ENCODE assay signal across 11 cellular contexts in genomic region chr19:35220973-35221590, GRCh38. TPM values are rescaled to one million over a fixed set of nuclear protein-coding genes. Genes with fewer than 3 reads are reported as not detected.
DNase-seq lines count a peak whose midpoint lies in the region; ATAC-seq, FAIRE-seq and TF ChIP-seq lines count a peak whose summit lies in the region.
"Not testable (repeated sequence)": the region's sequence is repeated elsewhere in the genome, so short reads cannot be mapped to it uniquely, and the experiment has no call there.
"Had no signal": no experiment of that assay in that cellular context is flagged by ENCODE, and none has a peak within 500 bp of the region (broad histone marks: within the 10 kb centered on the region; RNA-seq: fewer than 3 reads in every experiment).

No MANE protein-coding gene starts in this region.

- H4K20me1 ChIP-seq in OCI-LY7 (ENCODE audit: insufficient read depth, low read length); HepG2 (ENCODE audit: insufficient read depth, low read length): not testable (repeated sequence)

- peak overlapping the region; percentile 60; the same call in 1 of the 2 replicates for H2AFZ ChIP-seq in OCI-LY7 (ENCODE audit: low read length)
- H2AFZ ChIP-seq in HepG2 (ENCODE audit: low read length) = not testable (repeated sequence)

- in situ Hi-C loops in HepG2 (cut with HindIII; ENCODE audit: extremely low pct_ligation_motif_present, low pct_unique_long_range_greater_than_20kb) = not testable (repeated sequence)

- not testable (repeated sequence) for H3K9me3 ChIP-seq in CD4-positive, CD25-positive, alpha-beta regulatory T cell (ENCODE audit: control insufficient read depth in 2 of 2, low read length in 2 of 2); HepG2 (ENCODE audit: low read length); upper lobe of right lung
- H3K9me3 ChIP-seq in OCI-LY7 (ENCODE audit: low read length) = peaks cover 16% of the 10 kb centered on the region; the same call in 1 of the 2 replicates

- CTCF ChIA-PET in OCI-LY7 (lab: Charles Lee; ENCODE audit: unreplicated experiment); activated CD4-positive, alpha-beta memory T cell treated with anti-CD3 and anti-CD28 coated beads, Interleukin-2, amount 10 ng/mL, durations not matched to agents 7 days and 5 days (lab: Charles Lee); activated naive CD4-positive, alpha-beta T cell treated with anti-CD3 and anti-CD28 coated beads for 36 hours (lab: Charles Lee); HepG2 (lab: Yijun Ruan, JAX; ENCODE audit: low intra/inter-chr PET ratio, low total read pairs): not testable (repeated sequence)

- H3K4me2 ChIP-seq in OCI-LY7 (ENCODE audit: low read length); HepG2 (ENCODE audit: low read depth, low read length): not testable (repeated sequence)

- peaks cover 0 to 62% (median 24%) of the 10 kb centered on the region in 4 donors for H3K4me1 Mint-ChIP-seq in CD4-positive, CD25-positive, alpha-beta regulatory T cell
- H3K4me1 Mint-ChIP-seq in activated CD4-positive, alpha-beta memory T cell treated with anti-CD3 and anti-CD28 coated beads, Interleukin-2, amount 10 ng/mL, durations not matched to agents 7 days and 5 days = peaks cover 37% of the 10 kb centered on the region
- peaks cover 33% of the 10 kb centered on the region for H3K4me1 Mint-ChIP-seq in activated naive CD4-positive, alpha-beta T cell treated with anti-CD3 and anti-CD28 coated beads for 36 hours (ENCODE audit: low read depth)
- H3K4me1 Mint-ChIP-seq in naive thymus-derived CD8-positive, alpha-beta T cell = peaks cover 14 to 49% (median 43%) of the 10 kb centered on the region in 4 donors

- H3K27me3 Mint-ChIP-seq in CD4-positive, CD25-positive, alpha-beta regulatory T cell; activated CD4-positive, alpha-beta memory T cell treated with anti-CD3 and anti-CD28 coated beads, Interleukin-2, amount 10 ng/mL, durations not matched to agents 7 days and 5 days; activated naive CD4-positive, alpha-beta T cell treated with anti-CD3 and anti-CD28 coated beads for 36 hours (ENCODE audit: low read depth); naive thymus-derived CD8-positive, alpha-beta T cell: not testable (repeated sequence)

- WGBS in HepG2 (ENCODE audit: low lambda C conversion rate) = 35% methylated on average over 3 of the region's 4 CpGs

- not testable (repeated sequence) for H3K4me3 ChIP-seq in CD4-positive, CD25-positive, alpha-beta regulatory T cell (ENCODE audit: low read depth, low read length); OCI-LY7 (ENCODE audit: low read depth, low read length, poor library complexity, severe bottlenecking); HepG2 (replicated peaks in 1 of 3; ENCODE audit: insufficient read depth in 1 of 3, low read depth in 2 of 3, low read length in 3 of 3); upper lobe of right lung

- H3K36me3 ChIP-seq in CD4-positive, CD25-positive, alpha-beta regulatory T cell (ENCODE audit: control insufficient read depth, insufficient read depth, low read length); OCI-LY7 (ENCODE audit: insufficient read depth, low read length); HepG2 (replicated peaks in 1 of 2; ENCODE audit: control insufficient read depth in 1 of 2, insufficient read depth in 2 of 2, low read length in 2 of 2); upper lobe of right lung: not testable (repeated sequence)

- peaks cover 23% of the 10 kb centered on the region for H3K4me1 ChIP-seq in CD4-positive, CD25-positive, alpha-beta regulatory T cell (ENCODE audit: control insufficient read depth, insufficient read depth, low read length, poor library complexity, severe bottlenecking)
- H3K4me1 ChIP-seq in OCI-LY7 (ENCODE audit: insufficient read depth, low read length, poor library complexity, severe bottlenecking) (peaks cover 33% of the 10 kb centered on the region), upper lobe of right lung (peaks cover 12% of the 10 kb centered on the region)
- H3K4me1 ChIP-seq in HepG2 (ENCODE audit: insufficient read depth, low read length) = not testable (repeated sequence)

- BruUV-seq in OCI-LY7 (replicated peaks; lab: Mats Ljungman, UMichigan); HepG2 (replicated peaks; lab: Mats Ljungman, UMichigan): not testable (repeated sequence)

- POLR2A ChIA-PET in OCI-LY7 (lab: Charles Lee); HepG2 (lab: Yijun Ruan, JAX): not testable (repeated sequence)
- POLR2A ChIA-PET in activated CD4-positive, alpha-beta memory T cell treated with anti-CD3 and anti-CD28 coated beads, Interleukin-2, amount 10 ng/mL, durations not matched to agents 7 days and 5 days (lab: Charles Lee) = interaction anchor here (0.9 to 1.2 kb wide), 2 partner anchors 9 to 80 kb away, joined by 3 to 6 read pairs; no protein-coding TSS in a partner anchor
- POLR2A ChIA-PET in naive thymus-derived CD8-positive, alpha-beta T cell (lab: Charles Lee) = interaction anchor here (0.5 to 14.6 kb wide), 4 partner anchors 10 to 47 kb away, joined by 3 to 234 read pairs (median 6); no protein-coding TSS in a partner anchor

- not testable (repeated sequence) for TF ChIP-seq RAD21 in HepG2 (CRISPR knock-in tag; IDR thresholded peaks at IDR 0.05)

- not testable (repeated sequence) for ATAC-seq in CD4-positive, CD25-positive, alpha-beta regulatory T cell (ENCODE audit: low read depth in 2 of 2); HepG2; naive thymus-derived CD8-positive, alpha-beta T cell; upper lobe of right lung

- DNase-seq in CD4-positive, CD25-positive, alpha-beta regulatory T cell; OCI-LY7 (ENCODE audit: low spot score); HepG2 (ENCODE audit: low spot score); naive thymus-derived CD8-positive, alpha-beta T cell: not testable (repeated sequence)
- peak; percentile 4 for DNase-seq in activated CD4-positive, alpha-beta memory T cell treated with anti-CD3 and anti-CD28 coated beads, Interleukin-2, amount 10 ng/mL, durations not matched to agents 7 days and 5 days
- DNase-seq in activated naive CD4-positive, alpha-beta T cell treated with anti-CD3 and anti-CD28 coated beads for 36 hours = peak; percentile 3
- DNase-seq in ecto neural progenitor cell (ENCODE audit: low spot score) (peak; percentile 16), upper lobe of right lung (peak; percentile 10)

- TF ChIP-seq POLR2A in HepG2 (IDR thresholded peaks at IDR 0.05; ENCODE audit: insufficient read depth in 1 of 2, low read depth in 2 of 2, low read length in 2 of 2) = not testable (repeated sequence)

- H3K27ac Mint-ChIP-seq in CD4-positive, CD25-positive, alpha-beta regulatory T cell = peak overlapping the region in 2 of 3 donors; percentile 18 to 62
- H3K27ac Mint-ChIP-seq in activated CD4-positive, alpha-beta memory T cell treated with anti-CD3 and anti-CD28 coated beads, Interleukin-2, amount 10 ng/mL, durations not matched to agents 7 days and 5 days = peak overlapping the region; percentile 41
- H3K27ac Mint-ChIP-seq in activated naive CD4-positive, alpha-beta T cell treated with anti-CD3 and anti-CD28 coated beads for 36 hours = not testable (repeated sequence)
- peak overlapping the region in 6 of 10 donors; percentile 12 to 77 (median 46) for H3K27ac Mint-ChIP-seq in naive thymus-derived CD8-positive, alpha-beta T cell

- not testable (repeated sequence) for H3K9me2 ChIP-seq in OCI-LY7 (ENCODE audit: insufficient read depth, low read length)

- intact Hi-C loops in OCI-LY7 (cut with micrococcal nuclease; ENCODE audit: unreplicated experiment); activated naive CD4-positive, alpha-beta T cell treated with anti-CD3 and anti-CD28 coated beads for 36 hours (cut with micrococcal nuclease); HepG2 (cut with micrococcal nuclease; ENCODE audit: unreplicated experiment); upper lobe of right lung (cut with DNase I): not testable (repeated sequence)

- TF ChIP-seq EP300 in HepG2 (IDR thresholded peaks at IDR 0.05; ENCODE audit: low read depth in 2 of 2, low read length in 2 of 2); HepG2 (CRISPR knock-in tag; IDR thresholded peaks at IDR 0.05; ENCODE audit: borderline replicate concordance): not testable (repeated sequence)

- H3K9me3 Mint-ChIP-seq in CD4-positive, CD25-positive, alpha-beta regulatory T cell; activated naive CD4-positive, alpha-beta T cell treated with anti-CD3 and anti-CD28 coated beads for 36 hours: not testable (repeated sequence)
- H3K9me3 Mint-ChIP-seq in activated CD4-positive, alpha-beta memory T cell treated with anti-CD3 and anti-CD28 coated beads, Interleukin-2, amount 10 ng/mL, durations not matched to agents 7 days and 5 days = peaks cover 17% of the 10 kb centered on the region
- peaks cover 0 to 11% (median 4%) of the 10 kb centered on the region in 9 donors for H3K9me3 Mint-ChIP-seq in naive thymus-derived CD8-positive, alpha-beta T cell

- not testable (repeated sequence) for H3K27ac ChIP-seq in CD4-positive, CD25-positive, alpha-beta regulatory T cell (ENCODE audit: insufficient read depth, low read length, poor library complexity, severe bottlenecking); OCI-LY7 (ENCODE audit: low read depth, low read length, poor library complexity, severe bottlenecking); HepG2 (ENCODE audit: extremely low read length, insufficient read depth, low read length)
- peak overlapping the region; percentile 13 for H3K27ac ChIP-seq in upper lobe of right lung

- FAIRE-seq in HepG2 (lab: Jason Lieb, UNC) = not testable (repeated sequence)

- H3K4me3 Mint-ChIP-seq in CD4-positive, CD25-positive, alpha-beta regulatory T cell = peak overlapping the region in 1 of 4 donors; percentile 7
- not testable (repeated sequence) for H3K4me3 Mint-ChIP-seq in activated CD4-positive, alpha-beta memory T cell treated with anti-CD3 and anti-CD28 coated beads, Interleukin-2, amount 10 ng/mL, durations not matched to agents 7 days and 5 days; activated naive CD4-positive, alpha-beta T cell treated with anti-CD3 and anti-CD28 coated beads for 36 hours; naive thymus-derived CD8-positive, alpha-beta T cell

- H3K9ac ChIP-seq in HepG2 (ENCODE audit: insufficient read depth, low read depth, low read length) = not testable (repeated sequence)

- H3K36me3 Mint-ChIP-seq in CD4-positive, CD25-positive, alpha-beta regulatory T cell; activated CD4-positive, alpha-beta memory T cell treated with anti-CD3 and anti-CD28 coated beads, Interleukin-2, amount 10 ng/mL, durations not matched to agents 7 days and 5 days (ENCODE audit: low read depth); activated naive CD4-positive, alpha-beta T cell treated with anti-CD3 and anti-CD28 coated beads for 36 hours (ENCODE audit: low read depth); naive thymus-derived CD8-positive, alpha-beta T cell: not testable (repeated sequence)

- H3K79me2 ChIP-seq in OCI-LY7 (ENCODE audit: insufficient read depth, low read depth, low read length); HepG2 (ENCODE audit: insufficient read depth, low read length): not testable (repeated sequence)

- TF ChIP-seq CTCF in OCI-LY7 (conservative IDR thresholded peaks at IDR 0.05; ENCODE audit: low read length); HepG2 (CRISPR knock-in tag; IDR thresholded peaks at IDR 0.05); upper lobe of right lung (IDR thresholded peaks at IDR 0.05): not testable (repeated sequence)

- not testable (repeated sequence) for H3K27me3 ChIP-seq in CD4-positive, CD25-positive, alpha-beta regulatory T cell (ENCODE audit: control insufficient read depth, insufficient read depth, low read length); HepG2 (ENCODE audit: control insufficient read depth in 1 of 2, insufficient read depth in 2 of 2, low read length in 2 of 2); upper lobe of right lung

RNA-seq across cellular contexts. Expression of gene FAM187B, which starts 7.5 kb away (rescaled TPM):
- total RNA-seq in CD4-positive, CD25-positive, alpha-beta regulatory T cell = not detected
- not detected for polyA plus RNA-seq in CD4-positive, CD25-positive, alpha-beta regulatory T cell
- total RNA-seq in OCI-LY7 (2014; rRNA removed; shearing (Covaris generic)) = not detected in 2 replicates
- total RNA-seq in OCI-LY7 (2022) (not detected in 2 replicates), HepG2 (2016; rRNA removed; fragmentation: Illumina TruSeq; extraction: Trizol) (not detected in 2 replicates), upper lobe of right lung (not detected)
- not detected for total RNA-seq in activated CD4-positive, alpha-beta memory T cell treated with anti-CD3 and anti-CD28 coated beads, Interleukin-2, amount 10 ng/mL, durations not matched to agents 7 days and 5 days
- not detected for total RNA-seq in activated naive CD4-positive, alpha-beta T cell treated with anti-CD3 and anti-CD28 coated beads for 36 hours
- total RNA-seq in HepG2 (2016; cell fraction: cytosol; rRNA removed; fragmentation: Illumina TruSeq; extraction: Trizol; ENCODE audit: low read depth) = not detected in 2 replicates
- not detected in 2 replicates for total RNA-seq in HepG2 (2016; cell fraction: insoluble cytoplasmic fraction; rRNA removed; fragmentation: Illumina TruSeq; extraction: Trizol)
- not detected in 2 replicates for total RNA-seq in HepG2 (2016; cell fraction: membrane; rRNA removed; fragmentation: Illumina TruSeq; extraction: Trizol)
- not detected in 2 replicates for total RNA-seq in HepG2 (2016; cell fraction: nucleus; rRNA removed; fragmentation: Illumina TruSeq; extraction: Trizol)
- polyA plus RNA-seq in HepG2 (2011; rRNA removed) = not detected in 2 replicates
- not detected in 2 replicates for polyA plus RNA-seq in HepG2 (2011; cell fraction: cytosol; rRNA removed)
- polyA plus RNA-seq in HepG2 (2011; cell fraction: nucleus; rRNA removed) = not detected in 2 replicates
- not detected in 2 replicates for polyA plus RNA-seq in HepG2 (2012)
- not detected in 2 replicates for polyA plus RNA-seq in HepG2 (2016; cell fraction: cytosol; fragmentation: Illumina TruSeq; extraction: Trizol; ENCODE audit: low read depth)
- not detected in 2 replicates for polyA plus RNA-seq in HepG2 (2016; cell fraction: insoluble cytoplasmic fraction; fragmentation: Illumina TruSeq; extraction: Trizol; ENCODE audit: low read depth)
- polyA plus RNA-seq in HepG2 (2016; cell fraction: membrane; fragmentation: Illumina TruSeq; extraction: Trizol; ENCODE audit: low read depth) = not detected in 2 replicates
- polyA plus RNA-seq in HepG2 (2016; cell fraction: nucleus; fragmentation: Illumina TruSeq; extraction: Trizol; ENCODE audit: insufficient read depth, low read depth) = not detected in 2 replicates
- polyA minus RNA-seq in HepG2 (2011; rRNA and poly(A)+ RNA removed; ENCODE audit: low replicate concordance) = not detected in 2 replicates
- polyA minus RNA-seq in HepG2 (2011; cell fraction: cytosol; rRNA and poly(A)+ RNA removed) = not detected in 2 replicates
- polyA minus RNA-seq in HepG2 (2011; cell fraction: nucleus; rRNA and poly(A)+ RNA removed) = not detected in 2 replicates
- total RNA-seq in naive thymus-derived CD8-positive, alpha-beta T cell = not detected
- polyA plus RNA-seq in naive thymus-derived CD8-positive, alpha-beta T cell = not detected
- total RNA-seq: CD8-positive, alpha-beta T cell; GM23338; H7 had no signal

RNA-seq across cellular contexts. Expression of gene LSR, which starts 27.7 kb away (rescaled TPM):
- 28.1 TPM for total RNA-seq in CD4-positive, CD25-positive, alpha-beta regulatory T cell
- 10 to 100 TPM; 47.8 to 66.1 (median 53.7) TPM for polyA plus RNA-seq in CD4-positive, CD25-positive, alpha-beta regulatory T cell
- 15.0 and 22.9 TPM in 2 replicates for total RNA-seq in OCI-LY7 (2014; rRNA removed; shearing (Covaris generic))
- 26.0 and 33.6 TPM in 2 replicates for total RNA-seq in OCI-LY7 (2022)
- 10 to 100 TPM; 13.2 to 13.3 TPM for total RNA-seq in activated CD4-positive, alpha-beta memory T cell treated with anti-CD3 and anti-CD28 coated beads, Interleukin-2, amount 10 ng/mL, durations not matched to agents 7 days and 5 days
- 10 to 100 TPM in 1 of 2 experiments, 1 to 10 TPM in 1; 8.2 to 11.2 TPM for total RNA-seq in activated naive CD4-positive, alpha-beta T cell treated with anti-CD3 and anti-CD28 coated beads for 36 hours
- total RNA-seq in HepG2 (2016; rRNA removed; fragmentation: Illumina TruSeq; extraction: Trizol) = 14.2 and 29.2 TPM in 2 replicates
- total RNA-seq in HepG2 (2016; cell fraction: cytosol; rRNA removed; fragmentation: Illumina TruSeq; extraction: Trizol; ENCODE audit: low read depth) = 8.7 and 9.3 TPM in 2 replicates
- 15.3 and 31.4 TPM in 2 replicates for total RNA-seq in HepG2 (2016; cell fraction: insoluble cytoplasmic fraction; rRNA removed; fragmentation: Illumina TruSeq; extraction: Trizol)
- total RNA-seq in HepG2 (2016; cell fraction: membrane; rRNA removed; fragmentation: Illumina TruSeq; extraction: Trizol) = 15.2 and 21.9 TPM in 2 replicates
- total RNA-seq in HepG2 (2016; cell fraction: nucleus; rRNA removed; fragmentation: Illumina TruSeq; extraction: Trizol) = 43.9 and 48.2 TPM in 2 replicates
- polyA plus RNA-seq in HepG2 (2011; rRNA removed) = 79.2 and 111 TPM in 2 replicates
- polyA plus RNA-seq in HepG2 (2011; cell fraction: cytosol; rRNA removed) = 44.4 and 71.0 TPM in 2 replicates
- polyA plus RNA-seq in HepG2 (2011; cell fraction: nucleus; rRNA removed) = 93.8 and 94.9 TPM in 2 replicates
- 67.7 and 97.6 TPM in 2 replicates for polyA plus RNA-seq in HepG2 (2012)
- polyA plus RNA-seq in HepG2 (2016; cell fraction: cytosol; fragmentation: Illumina TruSeq; extraction: Trizol; ENCODE audit: low read depth) = 15.7 and 17.3 TPM in 2 replicates
- polyA plus RNA-seq in HepG2 (2016; cell fraction: insoluble cytoplasmic fraction; fragmentation: Illumina TruSeq; extraction: Trizol; ENCODE audit: low read depth) = 25.8 and 27.8 TPM in 2 replicates
- 21.9 and 23.9 TPM in 2 replicates for polyA plus RNA-seq in HepG2 (2016; cell fraction: membrane; fragmentation: Illumina TruSeq; extraction: Trizol; ENCODE audit: low read depth)
- 110 and 128 TPM in 2 replicates for polyA plus RNA-seq in HepG2 (2016; cell fraction: nucleus; fragmentation: Illumina TruSeq; extraction: Trizol; ENCODE audit: insufficient read depth, low read depth)
- 87.8 and 296 TPM in 2 replicates for polyA minus RNA-seq in HepG2 (2011; rRNA and poly(A)+ RNA removed; ENCODE audit: low replicate concordance)
- polyA minus RNA-seq in HepG2 (2011; cell fraction: cytosol; rRNA and poly(A)+ RNA removed) = 103 and 111 TPM in 2 replicates
- polyA minus RNA-seq in HepG2 (2011; cell fraction: nucleus; rRNA and poly(A)+ RNA removed) = 64.0 and 64.9 TPM in 2 replicates
- total RNA-seq in naive thymus-derived CD8-positive, alpha-beta T cell = 10 to 100 TPM; 57.4 to 59.9 TPM
- polyA plus RNA-seq in naive thymus-derived CD8-positive, alpha-beta T cell = 100 to 1,000 TPM in 1 of 3 donors, 10 to 100 TPM in 2; 36.7 to 106 (median 65.7) TPM
- 79.1 TPM for total RNA-seq in upper lobe of right lung

RNA-seq across cellular contexts. Expression of gene USF2, which starts 47.7 kb away (rescaled TPM):
- total RNA-seq in CD4-positive, CD25-positive, alpha-beta regulatory T cell = 277 TPM
- polyA plus RNA-seq in CD4-positive, CD25-positive, alpha-beta regulatory T cell = 10 to 100 TPM in 1 of 4 donors, 1 to 10 TPM in 3; 5.9 to 10.1 (median 6.8) TPM
- 100.0 and 105 TPM in 2 replicates for total RNA-seq in OCI-LY7 (2014; rRNA removed; shearing (Covaris generic))
- 155 and 181 TPM in 2 replicates for total RNA-seq in OCI-LY7 (2022)
- total RNA-seq in activated CD4-positive, alpha-beta memory T cell treated with anti-CD3 and anti-CD28 coated beads, Interleukin-2, amount 10 ng/mL, durations not matched to agents 7 days and 5 days = 100 to 1,000 TPM; 164 to 172 TPM
- 100 to 1,000 TPM; 136 to 144 TPM for total RNA-seq in activated naive CD4-positive, alpha-beta T cell treated with anti-CD3 and anti-CD28 coated beads for 36 hours
- total RNA-seq in HepG2 (2016; rRNA removed; fragmentation: Illumina TruSeq; extraction: Trizol) = 44.8 and 54.9 TPM in 2 replicates
- 85.6 and 90.7 TPM in 2 replicates for total RNA-seq in HepG2 (2016; cell fraction: cytosol; rRNA removed; fragmentation: Illumina TruSeq; extraction: Trizol; ENCODE audit: low read depth)
- total RNA-seq in HepG2 (2016; cell fraction: insoluble cytoplasmic fraction; rRNA removed; fragmentation: Illumina TruSeq; extraction: Trizol) = 38.6 and 58.5 TPM in 2 replicates
- total RNA-seq in HepG2 (2016; cell fraction: membrane; rRNA removed; fragmentation: Illumina TruSeq; extraction: Trizol) = 116 and 121 TPM in 2 replicates
- total RNA-seq in HepG2 (2016; cell fraction: nucleus; rRNA removed; fragmentation: Illumina TruSeq; extraction: Trizol) = 31.0 and 31.5 TPM in 2 replicates
- 94.9 and 106 TPM in 2 replicates for polyA plus RNA-seq in HepG2 (2011; rRNA removed)
- polyA plus RNA-seq in HepG2 (2011; cell fraction: cytosol; rRNA removed) = 72.5 and 101 TPM in 2 replicates
- 179 and 216 TPM in 2 replicates for polyA plus RNA-seq in HepG2 (2011; cell fraction: nucleus; rRNA removed)
- polyA plus RNA-seq in HepG2 (2012) = 59.3 and 80.8 TPM in 2 replicates
- 180 and 204 TPM in 2 replicates for polyA plus RNA-seq in HepG2 (2016; cell fraction: cytosol; fragmentation: Illumina TruSeq; extraction: Trizol; ENCODE audit: low read depth)
- 76.3 and 81.0 TPM in 2 replicates for polyA plus RNA-seq in HepG2 (2016; cell fraction: insoluble cytoplasmic fraction; fragmentation: Illumina TruSeq; extraction: Trizol; ENCODE audit: low read depth)
- 201 and 210 TPM in 2 replicates for polyA plus RNA-seq in HepG2 (2016; cell fraction: membrane; fragmentation: Illumina TruSeq; extraction: Trizol; ENCODE audit: low read depth)
- 122 and 131 TPM in 2 replicates for polyA plus RNA-seq in HepG2 (2016; cell fraction: nucleus; fragmentation: Illumina TruSeq; extraction: Trizol; ENCODE audit: insufficient read depth, low read depth)
- 64.5 and 74.9 TPM in 2 replicates for polyA minus RNA-seq in HepG2 (2011; rRNA and poly(A)+ RNA removed; ENCODE audit: low replicate concordance)
- 28.8 and 32.4 TPM in 2 replicates for polyA minus RNA-seq in HepG2 (2011; cell fraction: cytosol; rRNA and poly(A)+ RNA removed)
- polyA minus RNA-seq in HepG2 (2011; cell fraction: nucleus; rRNA and poly(A)+ RNA removed) = 29.3 and 33.5 TPM in 2 replicates
- 100 to 1,000 TPM; 226 to 232 TPM for total RNA-seq in naive thymus-derived CD8-positive, alpha-beta T cell
- polyA plus RNA-seq in naive thymus-derived CD8-positive, alpha-beta T cell = 1 to 10 TPM; 4.5 to 6.9 (median 5.2) TPM
- total RNA-seq in upper lobe of right lung = 152 TPM
